ENCODE assay signal across 1 cellular context in the genomic region with DNA sequence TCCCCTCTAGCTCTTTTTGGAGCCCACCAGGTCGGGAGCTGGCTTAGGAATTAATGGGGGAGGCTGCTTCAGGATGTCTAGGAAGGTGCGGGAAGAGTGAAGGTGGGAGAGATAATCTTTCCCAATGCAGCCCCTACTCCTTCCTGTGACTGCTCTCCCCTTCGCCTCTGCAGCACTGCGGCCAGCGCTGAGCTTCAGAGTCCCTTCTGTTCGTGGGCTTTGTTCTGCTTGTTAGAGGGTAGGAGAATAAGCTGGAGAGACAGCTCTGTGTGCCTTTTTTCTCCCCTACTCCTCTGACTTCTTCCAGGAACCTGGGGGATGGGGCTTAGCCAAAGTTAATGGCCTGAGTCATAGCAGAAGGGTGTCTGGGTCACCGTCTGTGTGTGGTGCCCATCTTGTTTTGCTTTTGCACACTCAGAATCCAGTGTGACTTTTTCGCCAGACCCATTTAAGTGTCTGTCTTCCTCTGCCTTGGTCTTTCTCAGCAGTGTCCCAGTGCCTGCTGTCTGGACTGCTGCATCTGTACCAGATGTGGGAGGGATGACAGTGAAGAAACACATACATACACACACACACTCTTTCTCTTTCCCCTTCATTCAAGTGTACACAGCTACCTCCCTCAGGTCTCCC.
TF ChIP-seq lines count a peak whose summit lies in the region.

No MANE protein-coding gene starts in this region.

TF ChIP-seq in IMR-90, 13 proteins besides CTCF, POLR2A, EP300 and RAD21:
- TF ChIP-seq CEBPB (IDR thresholded peaks at IDR 0.05; ENCODE audit: low read depth, low read length) (no peak), MXI1 (IDR thresholded peaks at IDR 0.05; ENCODE audit: borderline replicate concordance, low read depth, low read length) (no peak), NFE2L2 (IDR thresholded peaks at IDR 0.05; ENCODE audit: low read depth, low read length) (no peak), USF2 (IDR thresholded peaks at IDR 0.05; ENCODE audit: low read depth, low read length) (no peak), CHD1 (IDR thresholded peaks at IDR 0.05; ENCODE audit: low read depth, low read length) (no peak), SMC3 (IDR thresholded peaks at IDR 0.05; ENCODE audit: low read depth, low read length) (no peak), RFX5 (IDR thresholded peaks at IDR 0.05; ENCODE audit: low read depth, low read length) (no peak), BHLHE40 (IDR thresholded peaks at IDR 0.05; ENCODE audit: low read depth, low read length) (no peak), MAZ (IDR thresholded peaks at IDR 0.05; ENCODE audit: borderline replicate concordance, low read depth, low read length) (no peak)
- TF ChIP-seq, protein P1, sequence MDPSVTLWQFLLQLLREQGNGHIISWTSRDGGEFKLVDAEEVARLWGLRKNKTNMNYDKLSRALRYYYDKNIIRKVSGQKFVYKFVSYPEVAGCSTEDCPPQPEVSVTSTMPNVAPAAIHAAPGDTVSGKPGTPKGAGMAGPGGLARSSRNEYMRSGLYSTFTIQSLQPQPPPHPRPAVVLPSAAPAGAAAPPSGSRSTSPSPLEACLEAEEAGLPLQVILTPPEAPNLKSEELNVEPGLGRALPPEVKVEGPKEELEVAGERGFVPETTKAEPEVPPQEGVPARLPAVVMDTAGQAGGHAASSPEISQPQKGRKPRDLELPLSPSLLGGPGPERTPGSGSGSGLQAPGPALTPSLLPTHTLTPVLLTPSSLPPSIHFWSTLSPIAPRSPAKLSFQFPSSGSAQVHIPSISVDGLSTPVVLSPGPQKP (IDR thresholded peaks at IDR 0.05; ENCODE audit: borderline replicate concordance, low read depth, low read length) = no peak
